In the genomic region with DNA sequence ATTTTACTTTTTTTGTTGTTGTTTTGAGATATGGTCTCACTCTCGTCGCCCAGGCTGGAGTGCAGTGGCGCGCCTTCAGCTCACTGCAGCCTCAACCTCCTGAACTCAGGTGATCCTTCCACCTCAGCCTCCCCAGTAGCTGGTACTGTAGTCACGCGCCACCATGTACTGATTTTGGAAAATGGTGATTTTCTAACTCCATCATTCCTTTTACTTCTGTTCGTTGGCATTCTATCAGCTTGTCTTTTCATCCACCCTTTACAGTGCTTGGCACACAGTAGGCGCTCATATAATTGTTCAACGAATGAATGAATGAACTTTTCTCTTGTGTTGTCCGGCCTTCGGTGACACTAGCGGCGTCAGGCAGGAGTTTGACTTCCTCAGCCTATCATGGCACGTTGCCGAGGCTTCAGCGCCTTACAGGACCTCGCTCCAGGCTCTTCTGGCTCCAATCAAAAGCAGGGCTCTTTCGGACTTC, we compare ENCODE assay signal across 8 cellular contexts. TPM values are rescaled to one million over a fixed set of nuclear protein-coding genes. Genes with fewer than 3 reads are reported as not detected.
A peak's percentile ranks its signal among the peaks of the same experiment; 100 is the strongest.
DNase-seq lines count a peak whose midpoint lies in the region; ATAC-seq, FAIRE-seq and TF ChIP-seq lines count a peak whose summit lies in the region.

No MANE protein-coding gene starts in this region.

- peaks cover 22% of the 10 kb centered on the region for H3K36me3 Mint-ChIP-seq in activated T-cell treated with anti-CD3 and anti-CD28 coated beads, Interleukin-2, amount 50 U/mL, for 4 hours (ENCODE audit: insufficient read depth)
- peaks cover 37% of the 10 kb centered on the region for H3K36me3 Mint-ChIP-seq in activated naive CD8-positive, alpha-beta T cell treated with anti-CD3 and anti-CD28 coated beads, Interleukin-2, amount 50 U/mL, for 24 hours (ENCODE audit: low read depth)

- H3K27ac ChIP-seq in kidney (ENCODE audit: low read depth in 2 of 2, low read length in 2 of 2) (peak overlapping the region in 1 of 2 donors; percentile 26), thoracic aorta (peak overlapping the region; percentile 93 to 99)

- FAIRE-seq in kidney (lab: Jason Lieb, UNC), result no peak

- H3K9me3 Mint-ChIP-seq in activated T-cell treated with anti-CD3 and anti-CD28 coated beads, Interleukin-2, amount 50 U/mL, for 4 hours, result no peaks in the 10 kb centered on the region
- H3K9me3 Mint-ChIP-seq in activated naive CD8-positive, alpha-beta T cell treated with anti-CD3 and anti-CD28 coated beads, Interleukin-2, amount 50 U/mL, for 24 hours, result no peaks in the 10 kb centered on the region

- peaks cover 3 to 10% of the 10 kb centered on the region in 2 donors for H3K4me1 ChIP-seq in kidney (ENCODE audit: control insufficient read depth in 1 of 2, insufficient read depth in 1 of 2, low read depth in 1 of 2, low read length in 2 of 2)
- peaks cover 28 to 33% of the 10 kb centered on the region in 2 donors for H3K4me1 ChIP-seq in thoracic aorta (ENCODE audit: control insufficient read depth in 1 of 2, low read depth in 2 of 2)

- no peaks in the 10 kb centered on the region for H3K27me3 ChIP-seq in thoracic aorta (replicated peaks; ENCODE audit: insufficient read depth)

- H3K9me3 ChIP-seq in kidney (ENCODE audit: control insufficient read depth in 1 of 2, low read length in 2 of 2) (no peaks in the 10 kb centered on the region), thoracic aorta (no peaks in the 10 kb centered on the region)

- no peak for TF ChIP-seq CTCF in kidney (IDR thresholded peaks at IDR 0.05; ENCODE audit: borderline replicate concordance, extremely low read depth, insufficient read depth)
- no peak for TF ChIP-seq CTCF in thoracic aorta (IDR thresholded peaks at IDR 0.05)

- H3K27ac Mint-ChIP-seq in activated naive CD8-positive, alpha-beta T cell treated with anti-CD3 and anti-CD28 coated beads, Interleukin-2, amount 50 U/mL, for 24 hours, result peak overlapping the region; percentile 100

- H3K27me3 Mint-ChIP-seq in activated T-cell treated with anti-CD3 and anti-CD28 coated beads, Interleukin-2, amount 50 U/mL, for 4 hours (ENCODE audit: low read depth), result no peaks in the 10 kb centered on the region
- H3K27me3 Mint-ChIP-seq in activated naive CD8-positive, alpha-beta T cell treated with anti-CD3 and anti-CD28 coated beads, Interleukin-2, amount 50 U/mL, for 24 hours, result no peaks in the 10 kb centered on the region

- DNase-seq in activated T-cell treated with anti-CD3 and anti-CD28 coated beads, Interleukin-2, amount 50 U/mL, for 4 hours, result no peak
- DNase-seq in activated T-cell treated with anti-CD3 and anti-CD28 coated beads, Interleukin-2, amount 50 U/mL, for 1 hour, result no peak
- DNase-seq in activated naive CD8-positive, alpha-beta T cell treated with anti-CD3 and anti-CD28 coated beads, Interleukin-2, amount 50 U/mL, for 24 hours, result no peak
- DNase-seq in kidney (no peak), thoracic aorta (ENCODE audit: low spot score) (no peak), HCEC 1CT (no peak), NCI-H1092 (lab: John Stamatoyannopoulos, UW) (no peak), NCI-H526 treated with DMSO at 0.1 percent for 48 hours (lab: John Stamatoyannopoulos, UW) (no peak)

- intact Hi-C loops in kidney (cut with DNase I), result no loop called here

- H3K36me3 ChIP-seq in kidney (ENCODE audit: control insufficient read depth in 1 of 2, insufficient read depth in 2 of 2, low read length in 2 of 2), result no peaks in the 10 kb centered on the region
- no peaks in the 10 kb centered on the region for H3K36me3 ChIP-seq in thoracic aorta

- peaks cover 29% of the 10 kb centered on the region for H3K4me1 Mint-ChIP-seq in activated T-cell treated with anti-CD3 and anti-CD28 coated beads, Interleukin-2, amount 50 U/mL, for 4 hours (ENCODE audit: low read depth)
- H3K4me1 Mint-ChIP-seq in activated naive CD8-positive, alpha-beta T cell treated with anti-CD3 and anti-CD28 coated beads, Interleukin-2, amount 50 U/mL, for 24 hours, result peaks cover 48% of the 10 kb centered on the region

- peak overlapping the region; percentile 95 for H3K4me3 Mint-ChIP-seq in activated T-cell treated with anti-CD3 and anti-CD28 coated beads, Interleukin-2, amount 50 U/mL, for 4 hours
- peak overlapping the region; percentile 99 for H3K4me3 Mint-ChIP-seq in activated naive CD8-positive, alpha-beta T cell treated with anti-CD3 and anti-CD28 coated beads, Interleukin-2, amount 50 U/mL, for 24 hours

- H3K9ac ChIP-seq in kidney (ENCODE audit: low read length in 2 of 2), result no peak overlapping the region

- H3K4me3 ChIP-seq in kidney (ENCODE audit: low read length in 2 of 2) (peak overlapping the region; percentile 47 to 68), thoracic aorta (peak overlapping the region; percentile 93)

- ATAC-seq in activated T-cell treated with anti-CD3 and anti-CD28 coated beads, Interleukin-2, amount 50 U/mL, for 4 hours, result no peak
- ATAC-seq in activated naive CD8-positive, alpha-beta T cell treated with anti-CD3 and anti-CD28 coated beads, Interleukin-2, amount 50 U/mL, for 24 hours, result no peak
- ATAC-seq in thoracic aorta (ENCODE audit: insufficient number of reproducible peaks, low FRiP score, low read depth), result no peak

RNA-seq across cellular contexts. Expression of a gene that starts 0.4 kb away (rescaled TPM):
- 100 to 1,000 TPM; 408 to 545 (median 430) TPM for total RNA-seq in activated T-cell treated with anti-CD3 and anti-CD28 coated beads, Interleukin-2, amount 50 U/mL, for 4 hours
- total RNA-seq in kidney, result 69.6 TPM
- 19.0 TPM for polyA plus RNA-seq in kidney (ENCODE audit: insufficient read depth, low read depth, low replicate concordance)
- total RNA-seq in thoracic aorta, result 100 to 1,000 TPM in 1 of 2 donors, 10 to 100 TPM in 1; 93.3 to 216 TPM

RNA-seq across cellular contexts. Expression of a gene that starts 19.3 kb away (rescaled TPM):
- 100 to 1,000 TPM; 171 to 175 (median 173) TPM for total RNA-seq in activated T-cell treated with anti-CD3 and anti-CD28 coated beads, Interleukin-2, amount 50 U/mL, for 4 hours
- total RNA-seq in kidney (117 TPM), thoracic aorta (100 to 1,000 TPM in 1 of 2 donors, 10 to 100 TPM in 1; 97.0 to 107 TPM)
- 36.2 TPM for polyA plus RNA-seq in kidney (ENCODE audit: insufficient read depth, low read depth, low replicate concordance)

RNA-seq across cellular contexts. Expression of a gene that starts 50.3 kb away (rescaled TPM):
- 100 to 1,000 TPM; 103 to 110 (median 109) TPM for total RNA-seq in activated T-cell treated with anti-CD3 and anti-CD28 coated beads, Interleukin-2, amount 50 U/mL, for 4 hours
- total RNA-seq in kidney (28.1 TPM), thoracic aorta (10 to 100 TPM; 17.2 to 21.1 TPM)
- 155 TPM for polyA plus RNA-seq in kidney (ENCODE audit: insufficient read depth, low read depth, low replicate concordance)
